1 cellular context compared by ENCODE assay signal in the genomic region with DNA sequence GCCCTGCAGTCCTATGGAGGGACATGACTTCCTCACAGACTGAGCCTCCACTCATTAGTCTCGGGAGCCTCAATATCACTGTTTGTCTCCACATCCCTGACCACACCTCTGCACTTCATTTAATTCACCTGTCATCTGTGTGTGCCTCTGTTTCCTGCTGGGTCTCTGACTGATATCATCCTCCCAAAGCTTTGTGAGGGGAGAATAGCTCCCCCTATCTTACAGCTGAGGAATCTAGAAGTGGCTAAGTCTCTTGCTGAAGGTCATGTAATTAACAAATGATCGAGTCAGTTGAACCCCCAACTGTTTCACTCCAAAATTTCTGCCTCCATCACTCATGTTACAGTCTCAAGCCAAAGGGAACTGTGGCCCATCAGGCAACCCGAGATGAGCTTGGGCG.
TF ChIP-seq lines count a peak whose summit lies in the region.

No MANE protein-coding gene starts in this region.

TF ChIP-seq in H1, 55 proteins besides CTCF, POLR2A, EP300 and RAD21:
- TF ChIP-seq TBP (IDR thresholded peaks at IDR 0.05; ENCODE audit: low read depth, low read length): no peak
